ENCODE assay signal across 1 cellular context in the genomic region with DNA sequence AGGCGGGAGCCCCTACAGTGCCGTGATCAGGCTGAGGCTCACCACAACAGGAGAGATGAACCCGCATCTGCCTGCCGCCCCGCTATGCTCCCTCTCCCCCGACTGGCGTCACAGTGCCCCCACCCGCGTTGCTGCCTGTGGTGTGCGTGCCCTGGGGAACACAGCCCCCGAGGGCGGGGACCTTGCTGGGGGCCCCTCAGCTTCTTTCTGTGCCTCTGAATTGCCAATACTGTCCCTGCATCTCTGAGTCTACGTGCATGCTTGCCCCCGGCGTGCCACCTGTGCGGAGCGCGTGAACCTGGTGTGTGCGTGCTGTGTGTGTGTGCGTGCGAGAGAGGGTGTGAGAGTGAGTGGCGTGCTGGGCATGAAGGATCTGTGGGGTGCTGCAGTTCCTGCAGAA.
TF ChIP-seq lines count a peak whose summit lies in the region.

No MANE protein-coding gene starts in this region.

TF ChIP-seq in GM23338, 12 proteins besides CTCF, POLR2A, EP300 and RAD21 (continued from another document):
- TF ChIP-seq, protein P1, sequence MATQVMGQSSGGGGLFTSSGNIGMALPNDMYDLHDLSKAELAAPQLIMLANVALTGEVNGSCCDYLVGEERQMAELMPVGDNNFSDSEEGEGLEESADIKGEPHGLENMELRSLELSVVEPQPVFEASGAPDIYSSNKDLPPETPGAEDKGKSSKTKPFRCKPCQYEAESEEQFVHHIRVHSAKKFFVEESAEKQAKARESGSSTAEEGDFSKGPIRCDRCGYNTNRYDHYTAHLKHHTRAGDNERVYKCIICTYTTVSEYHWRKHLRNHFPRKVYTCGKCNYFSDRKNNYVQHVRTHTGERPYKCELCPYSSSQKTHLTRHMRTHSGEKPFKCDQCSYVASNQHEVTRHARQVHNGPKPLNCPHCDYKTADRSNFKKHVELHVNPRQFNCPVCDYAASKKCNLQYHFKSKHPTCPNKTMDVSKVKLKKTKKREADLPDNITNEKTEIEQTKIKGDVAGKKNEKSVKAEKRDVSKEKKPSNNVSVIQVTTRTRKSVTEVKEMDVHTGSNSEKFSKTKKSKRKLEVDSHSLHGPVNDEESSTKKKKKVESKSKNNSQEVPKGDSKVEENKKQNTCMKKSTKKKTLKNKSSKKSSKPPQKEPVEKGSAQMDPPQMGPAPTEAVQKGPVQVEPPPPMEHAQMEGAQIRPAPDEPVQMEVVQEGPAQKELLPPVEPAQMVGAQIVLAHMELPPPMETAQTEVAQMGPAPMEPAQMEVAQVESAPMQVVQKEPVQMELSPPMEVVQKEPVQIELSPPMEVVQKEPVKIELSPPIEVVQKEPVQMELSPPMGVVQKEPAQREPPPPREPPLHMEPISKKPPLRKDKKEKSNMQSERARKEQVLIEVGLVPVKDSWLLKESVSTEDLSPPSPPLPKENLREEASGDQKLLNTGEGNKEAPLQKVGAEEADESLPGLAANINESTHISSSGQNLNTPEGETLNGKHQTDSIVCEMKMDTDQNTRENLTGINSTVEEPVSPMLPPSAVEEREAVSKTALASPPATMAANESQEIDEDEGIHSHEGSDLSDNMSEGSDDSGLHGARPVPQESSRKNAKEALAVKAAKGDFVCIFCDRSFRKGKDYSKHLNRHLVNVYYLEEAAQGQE (IDR thresholded peaks at IDR 0.05; ENCODE audit: unreplicated experiment) = no peak
